ENCODE assay signal across 1 cellular context in the genomic region with DNA sequence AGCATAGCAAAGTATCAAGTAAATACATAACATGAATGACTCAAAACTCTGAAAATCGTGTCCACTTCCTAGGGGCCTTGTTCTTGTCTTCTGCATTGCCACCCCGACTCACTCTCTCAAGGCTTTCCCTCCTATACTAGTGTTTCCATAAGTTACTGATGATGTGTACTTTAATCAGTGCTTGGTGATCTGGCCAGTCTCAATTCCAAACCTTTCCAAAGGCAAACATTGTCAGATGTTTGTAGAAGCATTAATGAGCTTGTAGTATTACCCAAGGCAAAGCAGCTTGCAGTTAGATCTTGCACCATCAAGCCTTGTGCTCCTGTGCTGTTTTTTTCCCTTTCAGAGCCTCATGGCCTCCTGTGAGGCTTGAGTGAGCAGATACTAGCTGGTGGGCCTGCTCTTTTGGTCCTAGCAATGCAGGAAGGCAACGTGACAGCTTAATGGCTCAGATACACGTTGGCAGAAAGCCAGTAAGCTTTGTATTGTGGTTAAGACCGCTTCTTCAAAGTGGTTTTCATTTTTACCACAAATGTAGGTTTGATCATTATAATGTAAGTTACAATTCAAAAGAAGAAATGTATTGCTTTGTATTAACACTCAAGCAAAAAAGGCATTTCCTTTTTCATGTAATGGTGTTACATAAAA.
TF ChIP-seq lines count a peak whose summit lies in the region.

No MANE protein-coding gene starts in this region.

TF ChIP-seq in IMR-90, 13 proteins besides CTCF, POLR2A, EP300 and RAD21 (continued from another document):
- TF ChIP-seq MAFK (IDR thresholded peaks at IDR 0.05; ENCODE audit: low read depth, low read length), result no peak
- TF ChIP-seq MXI1 (IDR thresholded peaks at IDR 0.05; ENCODE audit: borderline replicate concordance, low read depth, low read length), result no peak
- TF ChIP-seq CEBPB (IDR thresholded peaks at IDR 0.05; ENCODE audit: low read depth, low read length), result peak; percentile 82
- TF ChIP-seq, protein P1, sequence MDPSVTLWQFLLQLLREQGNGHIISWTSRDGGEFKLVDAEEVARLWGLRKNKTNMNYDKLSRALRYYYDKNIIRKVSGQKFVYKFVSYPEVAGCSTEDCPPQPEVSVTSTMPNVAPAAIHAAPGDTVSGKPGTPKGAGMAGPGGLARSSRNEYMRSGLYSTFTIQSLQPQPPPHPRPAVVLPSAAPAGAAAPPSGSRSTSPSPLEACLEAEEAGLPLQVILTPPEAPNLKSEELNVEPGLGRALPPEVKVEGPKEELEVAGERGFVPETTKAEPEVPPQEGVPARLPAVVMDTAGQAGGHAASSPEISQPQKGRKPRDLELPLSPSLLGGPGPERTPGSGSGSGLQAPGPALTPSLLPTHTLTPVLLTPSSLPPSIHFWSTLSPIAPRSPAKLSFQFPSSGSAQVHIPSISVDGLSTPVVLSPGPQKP (IDR thresholded peaks at IDR 0.05; ENCODE audit: borderline replicate concordance, low read depth, low read length), result no peak
TF ChIP-seq in IMR-90: peak in this region for 1.
